ENCODE assay signal across 15 cellular contexts in the genomic region with DNA sequence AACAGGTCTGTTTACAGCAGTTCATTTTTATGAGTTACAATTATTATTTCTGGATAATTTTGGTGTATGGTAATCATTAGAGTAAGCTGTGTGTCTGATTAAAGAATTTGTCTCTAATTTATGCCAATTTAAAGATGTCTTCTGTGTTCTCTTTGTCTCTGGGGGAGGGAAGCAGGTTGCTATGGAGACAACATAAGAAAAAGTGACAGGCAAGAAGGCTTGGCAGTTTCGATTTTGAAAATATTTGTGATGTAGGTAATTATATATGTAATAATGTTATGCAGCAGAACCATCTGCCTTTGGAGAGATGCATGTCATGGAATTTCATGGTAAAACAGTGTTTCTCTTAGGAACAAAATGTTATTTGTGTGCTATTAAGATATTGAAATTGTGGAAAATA.
DNase-seq lines count a peak whose midpoint lies in the region; ATAC-seq and TF ChIP-seq lines count a peak whose summit lies in the region.
"Had no signal": no experiment of that assay in that cellular context is flagged by ENCODE, and none has a peak within 500 bp of the region (broad histone marks: within the 10 kb centered on the region; RNA-seq: fewer than 3 reads in every experiment).

No MANE protein-coding gene starts in this region.

- DNase-seq in MCF 10A (ENCODE audit: unreplicated experiment): no peak
- no peak for DNase-seq in breast epithelium (ENCODE audit: low spot score in 2 of 2)
- DNase-seq in MM.1S: peak; percentile 57
- no peak for DNase-seq in chondrocyte (ENCODE audit: low spot score)
- DNase-seq in NCI-H2171 treated with DMSO at 0.1 percent for 48 hours (lab: John Stamatoyannopoulos, UW): no peak
- no peak for DNase-seq in NCI-H1048 (lab: John Stamatoyannopoulos, UW)
- DNase-seq: COR-L47, DMS153, GF-D8, GM23248 had no signal

- no peaks in the 10 kb centered on the region for H3K27me3 Mint-ChIP-seq in MCF 10A (ENCODE audit: insufficient read depth, unreplicated experiment)
- H3K27me3 Mint-ChIP-seq in chondrocyte (ENCODE audit: low read depth): no peaks in the 10 kb centered on the region

- H3K4me3 ChIP-seq in breast epithelium (no peak overlapping the region), MM.1S (ENCODE audit: low read length) (no peak overlapping the region)
- H3K4me3 ChIP-seq: GM23248 had no signal

- no peak for TF ChIP-seq POLR2A in breast epithelium (IDR thresholded peaks at IDR 0.05)

- CTCF ChIA-PET in MCF 10A (lab: Yijun Ruan, JAX): interaction anchor here (0.7 to 1.5 kb wide), 2 partner anchors 36 to 652 kb away, joined by 3 to 7 read pairs; no protein-coding TSS in a partner anchor

- no TSS peak for BruUV-seq in MCF 10A (replicated peaks; lab: Mats Ljungman, UMichigan)

- H3K9me3 Mint-ChIP-seq in MCF 10A (ENCODE audit: unreplicated experiment) (no peaks in the 10 kb centered on the region), chondrocyte (ENCODE audit: low read depth) (no peaks in the 10 kb centered on the region)
- H3K9me3 Mint-ChIP-seq: IgD-negative memory B cell had no signal

- H3K4me3 Mint-ChIP-seq in MCF 10A (ENCODE audit: unreplicated experiment): no peak overlapping the region
- no peak overlapping the region for H3K4me3 Mint-ChIP-seq in chondrocyte (ENCODE audit: unreplicated experiment)
- H3K4me3 Mint-ChIP-seq: B cell; CD14-positive monocyte; CD8-positive, alpha-beta T cell; IgD-negative memory B cell had no signal

- no peak overlapping the region for H3K27ac ChIP-seq in breast epithelium
- H3K27ac ChIP-seq in MM.1S (ENCODE audit: low read length): peak overlapping the region; percentile 31; the same call in 1 of the 2 replicates
- H3K27ac ChIP-seq: GM23248 had no signal

- H3K36me3 Mint-ChIP-seq in MCF 10A (ENCODE audit: insufficient read depth, unreplicated experiment) (peaks cover 13% of the 10 kb centered on the region), chondrocyte (ENCODE audit: low read depth) (no peaks in the 10 kb centered on the region)
- H3K36me3 Mint-ChIP-seq: CD8-positive, alpha-beta T cell had no signal

- H3K27ac Mint-ChIP-seq in MCF 10A (ENCODE audit: low read depth, unreplicated experiment) (peak overlapping the region; percentile 31), chondrocyte (ENCODE audit: unreplicated experiment) (peak overlapping the region; percentile 69)
- H3K27ac Mint-ChIP-seq: B cell, IgD-negative memory B cell had no signal

- H3K9me2 ChIP-seq in MM.1S (replicated peaks; ENCODE audit: insufficient read depth, low read length): no peaks in the 10 kb centered on the region

- peaks cover 97% of the 10 kb centered on the region for H3K79me2 ChIP-seq in MM.1S (ENCODE audit: low read length)

- H3K4me1 Mint-ChIP-seq in MCF 10A (ENCODE audit: insufficient read depth, unreplicated experiment) (peaks cover 37% of the 10 kb centered on the region), chondrocyte (ENCODE audit: low read depth) (peaks cover 68% of the 10 kb centered on the region)

- intact Hi-C loops in MCF 10A (cut with micrococcal nuclease): no loop called here
- intact Hi-C loops in breast epithelium (cut with DNase I; ENCODE audit: low total_unique reads): no loop called here

- H3K9ac ChIP-seq in MM.1S (ENCODE audit: low read length): no peak overlapping the region
- H3K9ac ChIP-seq: GM23248 had no signal

- H3K36me3 ChIP-seq in breast epithelium: no peaks in the 10 kb centered on the region
- no peaks in the 10 kb centered on the region for H3K36me3 ChIP-seq in MM.1S (replicated peaks; ENCODE audit: insufficient read depth, low read length)

- no peak overlapping the region for H2AFZ ChIP-seq in MM.1S (ENCODE audit: low read length)
- H2AFZ ChIP-seq: GM23248 had no signal

- no peaks in the 10 kb centered on the region for H3F3A ChIP-seq in MM.1S (ENCODE audit: insufficient read depth, low read length)

- H4K20me1 ChIP-seq in MM.1S (ENCODE audit: insufficient read depth, low read length): no peaks in the 10 kb centered on the region

- H3K27me3 ChIP-seq in breast epithelium: no peaks in the 10 kb centered on the region
- H3K27me3 ChIP-seq in MM.1S (replicated peaks; ENCODE audit: insufficient read depth, low read length): no peaks in the 10 kb centered on the region

- ATAC-seq in HG03175 (IDR thresholded peaks at IDR 0.05; ENCODE audit: unreplicated experiment): no peak
- ATAC-seq: CD8-positive, alpha-beta T cell had no signal

- H3K4me1 ChIP-seq in breast epithelium (peaks cover 0 to 4% of the 10 kb centered on the region in 2 donors), MM.1S (ENCODE audit: low read length) (peaks cover 34% of the 10 kb centered on the region)

- POLR2A ChIA-PET in MCF 10A (lab: Yijun Ruan, JAX): interaction anchor here (1.0 to 1.3 kb wide), 2 partner anchors 12 to 22 kb away, joined by 3 read pairs; no protein-coding TSS in a partner anchor

- H3K4me2 ChIP-seq in MM.1S (ENCODE audit: low read depth, low read length): peak overlapping the region; percentile 11; the same call in 1 of the 2 replicates

- TF ChIP-seq CTCF in MCF 10A (IDR thresholded peaks at IDR 0.05; ENCODE audit: unreplicated experiment): no peak
- no peak for TF ChIP-seq CTCF in breast epithelium (IDR thresholded peaks at IDR 0.05)
- no peak for TF ChIP-seq CTCF in MM.1S (IDR thresholded peaks at IDR 0.05; ENCODE audit: low read length)
- TF ChIP-seq CTCF in chondrocyte (IDR thresholded peaks at IDR 0.05): no peak

- H3K9me3 ChIP-seq in breast epithelium: no peaks in the 10 kb centered on the region
- H3K9me3 ChIP-seq in MM.1S (replicated peaks; ENCODE audit: insufficient read depth, low read length): no peaks in the 10 kb centered on the region
